In genomic region chr14:100432652-100433427, GRCh38 we compare ENCODE assay signal across 27 cellular contexts.
"Had no signal": no experiment of that assay in that cellular context is flagged by ENCODE, and none has a peak within 500 bp of the region (broad histone marks: within the 10 kb centered on the region; RNA-seq: fewer than 3 reads in every experiment).

No MANE protein-coding gene starts in this region.

- H3K27ac Mint-ChIP-seq: activated naive CD4-positive, alpha-beta T cell treated with anti-CD3 and anti-CD28 coated beads for 36 hours; nephron; stimulated activated memory B cell treated with anti-CD40 and anti-IgM and Interleukin-4, amounts not matched to agents 10 μg/mL and 1 μg/mL and 100 μg/mL, for 72 hours; stimulated activated naive CD8-positive, alpha-beta T cell treated with anti-CD3 and anti-CD28 coated beads, Interleukin-15, amount 100 ng/mL, for 72 hours; type B pancreatic cell had no signal

- FAIRE-seq: TTC549 had no signal

- H3K27ac ChIP-seq: breast epithelium, left ventricle myocardium inferior, ovary, prostate gland, skin epidermis, uterus, VCaP had no signal

- H3K4me3 ChIP-seq: breast epithelium, left ventricle myocardium inferior, lung, ovary, prostate gland, skin epidermis, uterus had no signal

- H3K9me3 ChIP-seq: breast epithelium, left ventricle myocardium inferior, ovary, prostate gland, uterus had no signal

- H3K36me3 ChIP-seq: breast epithelium, left ventricle myocardium inferior, ovary, prostate gland, uterus had no signal

- DNase-seq: activated CD4-positive, alpha-beta T cell treated with anti-CD3 and anti-CD28 coated beads for 4 hours; activated CD4-positive, alpha-beta T cell treated with anti-CD3 and anti-CD28 coated beads, Interleukin-2, amount 50 U/mL, for 4 hours; activated effector memory CD4-positive, alpha-beta T cell treated with Interleukin-2 at 50 U/mL for 16 hours; activated naive CD4-positive, alpha-beta T cell treated with anti-CD3 and anti-CD28 coated beads for 36 hours; activated T-cell treated with anti-CD3 and anti-CD28 coated beads for 4 hours; amygdala; central memory CD4-positive, alpha-beta T cell; foreskin fibroblast; left ventricle myocardium inferior; ovary; retina; stimulated activated CD4-positive, alpha-beta T cell treated with anti-CD3 and anti-CD28 coated beads, Interleukin-4, amount 100 ng/mL, for 4 hours; stimulated activated CD8-positive, alpha-beta memory T cell treated with anti-CD3 and anti-CD28 coated beads, Interleukin-4, amount 100 ng/mL, for 48 hours; stimulated activated naive CD8-positive, alpha-beta T cell treated with anti-CD3 and anti-CD28 coated beads, Interleukin-15, amount 100 ng/mL, for 72 hours; T-helper 9 cell; uterus had no signal

- ATAC-seq: esophagus mucosa; sciatic nerve; stimulated activated memory B cell treated with anti-CD40 and anti-IgM and Interleukin-4, amounts not matched to agents 10 μg/mL and 1 μg/mL and 100 μg/mL, for 72 hours; stimulated activated naive CD8-positive, alpha-beta T cell treated with anti-CD3 and anti-CD28 coated beads, Interleukin-15, amount 100 ng/mL, for 72 hours had no signal

- H3K27me3 ChIP-seq: breast epithelium, ovary, uterus had no signal

- H3K4me3 Mint-ChIP-seq: activated naive CD4-positive, alpha-beta T cell treated with anti-CD3 and anti-CD28 coated beads for 36 hours; nephron; stimulated activated memory B cell treated with anti-CD40 and anti-IgM and Interleukin-4, amounts not matched to agents 10 μg/mL and 1 μg/mL and 100 μg/mL, for 72 hours; stimulated activated naive CD8-positive, alpha-beta T cell treated with anti-CD3 and anti-CD28 coated beads, Interleukin-15, amount 100 ng/mL, for 72 hours; type B pancreatic cell had no signal

- H3K9me3 Mint-ChIP-seq: activated naive CD4-positive, alpha-beta T cell treated with anti-CD3 and anti-CD28 coated beads for 36 hours; nephron; stimulated activated memory B cell treated with anti-CD40 and anti-IgM and Interleukin-4, amounts not matched to agents 10 μg/mL and 1 μg/mL and 100 μg/mL, for 72 hours; stimulated activated naive CD8-positive, alpha-beta T cell treated with anti-CD3 and anti-CD28 coated beads, Interleukin-15, amount 100 ng/mL, for 72 hours; type B pancreatic cell had no signal

- H3K4me1 ChIP-seq: left ventricle myocardium inferior, prostate gland, uterus had no signal

- H3K27me3 Mint-ChIP-seq: stimulated activated memory B cell treated with anti-CD40 and anti-IgM and Interleukin-4, amounts not matched to agents 10 μg/mL and 1 μg/mL and 100 μg/mL, for 72 hours; stimulated activated naive CD8-positive, alpha-beta T cell treated with anti-CD3 and anti-CD28 coated beads, Interleukin-15, amount 100 ng/mL, for 72 hours; type B pancreatic cell had no signal
